ENCODE assay signal across 8 cellular contexts in the genomic region with DNA sequence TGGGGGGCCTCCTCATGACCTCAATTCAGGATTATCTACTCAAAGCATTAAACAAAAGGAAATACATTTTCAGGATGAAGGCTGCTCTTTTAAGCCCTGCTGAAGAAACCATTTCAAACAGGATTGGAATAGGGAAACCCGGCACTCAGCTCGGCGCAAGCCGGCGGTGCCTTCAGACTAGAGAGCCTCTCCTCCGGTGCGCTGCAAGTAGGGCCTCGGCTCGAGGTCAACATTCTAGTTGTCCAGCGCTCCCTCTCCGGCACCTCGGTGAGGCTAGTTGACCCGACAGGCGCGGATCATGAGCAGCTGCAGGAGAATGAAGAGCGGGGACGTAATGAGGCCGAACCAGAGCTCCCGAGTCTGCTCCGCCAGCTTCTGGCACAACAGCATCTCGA. TPM values are rescaled to one million over a fixed set of nuclear protein-coding genes. Genes with fewer than 3 reads are reported as not detected.
DNase-seq lines count a peak whose midpoint lies in the region; ATAC-seq and TF ChIP-seq lines count a peak whose summit lies in the region.

No MANE protein-coding gene starts in this region.

- no peaks in the 10 kb centered on the region for H3K9me2 ChIP-seq in GM23248 (ENCODE audit: insufficient read depth)

- H3K36me3 ChIP-seq in GM23248 (ENCODE audit: low read depth) (no peaks in the 10 kb centered on the region), skeletal muscle satellite cell (ENCODE audit: insufficient read depth, low read length) (peaks cover 6% of the 10 kb centered on the region)

- H3K9ac ChIP-seq in GM23248 (peak overlapping the region; percentile 92), skeletal muscle satellite cell (ENCODE audit: low read depth, low read length) (peak overlapping the region; percentile 96)

- peak overlapping the region; percentile 58 for H2AFZ ChIP-seq in GM23248

- H3K4me2 ChIP-seq in GM23248 (ENCODE audit: unreplicated experiment) (peak overlapping the region; percentile 86), skeletal muscle satellite cell (ENCODE audit: low read length) (peak overlapping the region; percentile 86)

- no peak for DNase-seq in GM23248
- no peak for DNase-seq in glutamatergic neuron
- no peak for DNase-seq in NCI-H146 treated with DMSO at 0.1 percent for 48 hours (lab: John Stamatoyannopoulos, UW; ENCODE audit: unreplicated experiment)
- no peak for DNase-seq in DMS 273 (lab: John Stamatoyannopoulos, UW; ENCODE audit: unreplicated experiment)
- DNase-seq in stimulated activated CD4-positive, alpha-beta T cell treated with anti-CD3 and anti-CD28 coated beads, Interleukin-4, amount 100 ng/mL, for 4 hours: no peak

- TF ChIP-seq CTCF in WI38 (IDR thresholded peaks at IDR 0.05; ENCODE audit: low read depth, low read length): no peak
- no peak for TF ChIP-seq CTCF in glutamatergic neuron (IDR thresholded peaks at IDR 0.05; ENCODE audit: partially characterized antibody, unreplicated experiment)

- H3K27me3 ChIP-seq in GM23248 (replicated peaks; ENCODE audit: insufficient read depth) (no peaks in the 10 kb centered on the region), skeletal muscle satellite cell (ENCODE audit: control insufficient read depth, insufficient read depth, low read length) (no peaks in the 10 kb centered on the region)

- H3K9me3 Mint-ChIP-seq in glutamatergic neuron (ENCODE audit: unreplicated experiment): peaks cover 12% of the 10 kb centered on the region

- peaks cover 3% of the 10 kb centered on the region for H3K27me3 Mint-ChIP-seq in glutamatergic neuron (ENCODE audit: unreplicated experiment)

- peak overlapping the region; percentile 97 for H3K4me3 Mint-ChIP-seq in glutamatergic neuron (ENCODE audit: unreplicated experiment)

- H4K20me1 ChIP-seq in GM23248 (ENCODE audit: insufficient read depth): no peaks in the 10 kb centered on the region

- peaks cover 13% of the 10 kb centered on the region for H3K4me1 Mint-ChIP-seq in glutamatergic neuron (ENCODE audit: low read depth, unreplicated experiment)

- peak overlapping the region; percentile 85 for H3K27ac Mint-ChIP-seq in glutamatergic neuron (ENCODE audit: unreplicated experiment)

- no peaks in the 10 kb centered on the region; the same call in 1 of the 2 replicates for H3F3A ChIP-seq in GM23248 (ENCODE audit: insufficient read depth)

- 7 to 10% methylated on average over 21 of the region's 21 CpGs for WGBS in GM23248 (ENCODE audit: low coverage in 1 of 2, low lambda C conversion rate in 2 of 2, missing lambda C conversion rate in 2 of 2), 2 experiments

- peaks cover 5% of the 10 kb centered on the region for H3K36me3 Mint-ChIP-seq in glutamatergic neuron (ENCODE audit: unreplicated experiment)

- H3K4me1 ChIP-seq in GM23248 (ENCODE audit: insufficient read depth) (peaks cover 17% of the 10 kb centered on the region), skeletal muscle satellite cell (ENCODE audit: control insufficient read depth, insufficient read depth, low read length) (peaks cover 31% of the 10 kb centered on the region)

- H3K9me3 ChIP-seq in GM23248 (ENCODE audit: low read depth): no peaks in the 10 kb centered on the region
- no peaks in the 10 kb centered on the region for H3K9me3 ChIP-seq in skeletal muscle satellite cell (replicated peaks; ENCODE audit: low read length)

- no peak for ATAC-seq in HG02571 (IDR thresholded peaks at IDR 0.05; ENCODE audit: unreplicated experiment)

- H3K79me2 ChIP-seq in GM23248 (ENCODE audit: insufficient read depth): peaks cover 64% of the 10 kb centered on the region

- H3K4me3 ChIP-seq in GM23248 (peak overlapping the region; percentile 89), WI38 (ENCODE audit: low read depth, low read length) (peak overlapping the region; percentile 95), skeletal muscle satellite cell (ENCODE audit: low read length) (peak overlapping the region; percentile 97)

- in situ Hi-C loops in GM23248 (cut with MboI): no loop called here

- H3K27ac ChIP-seq in GM23248: peak overlapping the region; percentile 44

RNA-seq across cellular contexts. Expression of a gene that starts 0.7 kb away (rescaled TPM):
- 44.3 and 52.9 TPM in 2 replicates for total RNA-seq in GM23248 (2014; rRNA removed; shearing (Covaris generic))
- 46.9 and 48.6 TPM in 2 replicates for polyA plus RNA-seq in GM23248 (2016; fragmentation: Nextera tagmentation; extraction: Ambion mirVana)
- 36.5 TPM for total RNA-seq in glutamatergic neuron (ENCODE audit: unreplicated experiment)
- 29.9 and 31.5 TPM in 2 replicates for total RNA-seq in skeletal muscle satellite cell (2012; rRNA removed)

RNA-seq across cellular contexts. Expression of a gene that starts 0.8 kb away (rescaled TPM):
- 12.1 and 12.4 TPM in 2 replicates for total RNA-seq in GM23248 (2014; rRNA removed; shearing (Covaris generic))
- 7.7 and 8.5 TPM in 2 replicates for polyA plus RNA-seq in GM23248 (2016; fragmentation: Nextera tagmentation; extraction: Ambion mirVana)
- 31.6 TPM for total RNA-seq in glutamatergic neuron (ENCODE audit: unreplicated experiment)
- 6.8 and 7.4 TPM in 2 replicates for total RNA-seq in skeletal muscle satellite cell (2012; rRNA removed)

RNA-seq across cellular contexts. Expression of a gene that starts 4.2 kb away (rescaled TPM):
- 7.8 and 14.3 TPM in 2 replicates for total RNA-seq in GM23248 (2014; rRNA removed; shearing (Covaris generic))
- 1.7 and 2.2 TPM in 2 replicates for polyA plus RNA-seq in GM23248 (2016; fragmentation: Nextera tagmentation; extraction: Ambion mirVana)
- 9.6 TPM for total RNA-seq in glutamatergic neuron (ENCODE audit: unreplicated experiment)
- total RNA-seq in skeletal muscle satellite cell (2012; rRNA removed): 7.9 and 8.6 TPM in 2 replicates

RNA-seq across cellular contexts. Expression of a gene that starts 16.3 kb away (rescaled TPM):
- 73.1 and 105 TPM in 2 replicates for total RNA-seq in GM23248 (2014; rRNA removed; shearing (Covaris generic))
- 93.1 and 100 TPM in 2 replicates for polyA plus RNA-seq in GM23248 (2016; fragmentation: Nextera tagmentation; extraction: Ambion mirVana)
- 37.3 TPM for total RNA-seq in glutamatergic neuron (ENCODE audit: unreplicated experiment)
- total RNA-seq in skeletal muscle satellite cell (2012; rRNA removed): 64.6 and 103 TPM in 2 replicates

RNA-seq across cellular contexts. Expression of a gene that starts 16.4 kb away (rescaled TPM):
- 24.0 and 28.8 TPM in 2 replicates for total RNA-seq in GM23248 (2014; rRNA removed; shearing (Covaris generic))
- polyA plus RNA-seq in GM23248 (2016; fragmentation: Nextera tagmentation; extraction: Ambion mirVana): 12.0 and 13.6 TPM in 2 replicates
- 72.9 TPM for total RNA-seq in glutamatergic neuron (ENCODE audit: unreplicated experiment)
- 17.5 and 21.5 TPM in 2 replicates for total RNA-seq in skeletal muscle satellite cell (2012; rRNA removed)
